ENCODE assay signal across 9 cellular contexts in the genomic region with DNA sequence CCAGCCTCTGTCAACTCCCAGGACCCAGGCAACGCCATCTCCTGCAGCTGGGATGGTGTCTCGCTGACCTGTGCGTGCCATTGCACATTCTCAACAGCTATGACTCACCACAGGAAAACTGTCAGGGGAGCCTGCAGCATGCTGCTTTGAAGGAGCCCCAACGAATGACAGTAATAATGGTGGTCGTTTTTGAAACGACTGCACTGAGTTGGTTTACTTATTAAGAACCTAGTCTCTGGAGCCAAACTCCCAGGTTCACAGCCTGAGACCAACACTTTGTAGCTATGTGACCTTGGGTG. TPM values are rescaled to one million over a fixed set of nuclear protein-coding genes. Genes with fewer than 3 reads are reported as not detected.
DNase-seq lines count a peak whose midpoint lies in the region; ATAC-seq and TF ChIP-seq lines count a peak whose summit lies in the region.
"Had no signal": no experiment of that assay in that cellular context is flagged by ENCODE, and none has a peak within 500 bp of the region (broad histone marks: within the 10 kb centered on the region; RNA-seq: fewer than 3 reads in every experiment).

No MANE protein-coding gene starts in this region.

- H3K36me3 Mint-ChIP-seq in activated naive CD8-positive, alpha-beta T cell treated with anti-CD3 and anti-CD28 coated beads, Interleukin-2, amount 50 U/mL, for 24 hours (ENCODE audit: low read depth) = no peaks in the 10 kb centered on the region

- H3K4me3 Mint-ChIP-seq in activated naive CD8-positive, alpha-beta T cell treated with anti-CD3 and anti-CD28 coated beads, Interleukin-2, amount 50 U/mL, for 24 hours = no peak overlapping the region
- H3K4me3 Mint-ChIP-seq: activated T-cell treated with anti-CD3 and anti-CD28 coated beads, Interleukin-2, amount 50 U/mL, for 24 hours had no signal

- H3K9me3 Mint-ChIP-seq in activated naive CD8-positive, alpha-beta T cell treated with anti-CD3 and anti-CD28 coated beads, Interleukin-2, amount 50 U/mL, for 24 hours = no peaks in the 10 kb centered on the region
- H3K9me3 Mint-ChIP-seq: activated T-cell treated with anti-CD3 and anti-CD28 coated beads, Interleukin-2, amount 50 U/mL, for 24 hours had no signal

- H3K4me3 ChIP-seq in right atrium auricular region = no peak overlapping the region
- H3K4me3 ChIP-seq in stomach smooth muscle (ENCODE audit: low read length in 2 of 2) = peak overlapping the region in 1 of 2 donors; percentile 23

- no peaks in the 10 kb centered on the region for H3K36me3 ChIP-seq in right atrium auricular region
- peaks cover 7 to 21% of the 10 kb centered on the region in 2 donors for H3K36me3 ChIP-seq in stomach smooth muscle (ENCODE audit: control insufficient read depth in 2 of 2, insufficient read depth in 2 of 2, low read length in 2 of 2)

- no peaks in the 10 kb centered on the region for H3K27me3 ChIP-seq in right atrium auricular region
- no peaks in the 10 kb centered on the region for H3K27me3 ChIP-seq in stomach smooth muscle (ENCODE audit: control insufficient read depth in 1 of 2, insufficient read depth in 2 of 2, low read length in 2 of 2)

- no peak for ATAC-seq in activated naive CD8-positive, alpha-beta T cell treated with anti-CD3 and anti-CD28 coated beads, Interleukin-2, amount 50 U/mL, for 24 hours
- no peak for ATAC-seq in GM19324 (IDR thresholded peaks at IDR 0.05; ENCODE audit: low FRiP score, unreplicated experiment)

- H3K4me1 ChIP-seq in right atrium auricular region = peaks cover 3 to 42% of the 10 kb centered on the region in 2 donors
- peaks cover 19% of the 10 kb centered on the region for H3K4me1 ChIP-seq in stomach smooth muscle (ENCODE audit: control insufficient read depth, insufficient read depth, low read length)

- DNase-seq in HS-27A (ENCODE audit: low read depth) (peak; percentile 78), right atrium auricular region (ENCODE audit: low spot score) (no peak), posterior vena cava (ENCODE audit: low spot score) (no peak), NCI-H82 (lab: John Stamatoyannopoulos, UW) (no peak)
- DNase-seq in activated naive CD8-positive, alpha-beta T cell treated with anti-CD3 and anti-CD28 coated beads, Interleukin-2, amount 50 U/mL, for 24 hours = no peak
- DNase-seq: activated T-cell treated with anti-CD3 and anti-CD28 coated beads, Interleukin-2, amount 50 U/mL, for 24 hours had no signal

- H3K27ac Mint-ChIP-seq in activated naive CD8-positive, alpha-beta T cell treated with anti-CD3 and anti-CD28 coated beads, Interleukin-2, amount 50 U/mL, for 24 hours = no peak overlapping the region
- H3K27ac Mint-ChIP-seq: activated T-cell treated with anti-CD3 and anti-CD28 coated beads, Interleukin-2, amount 50 U/mL, for 24 hours had no signal

- no peak overlapping the region for H3K9ac ChIP-seq in stomach smooth muscle (ENCODE audit: low read length in 2 of 2)

- TF ChIP-seq CTCF in VCaP (conservative IDR thresholded peaks at IDR 0.05) (no peak), right atrium auricular region (IDR thresholded peaks at IDR 0.05) (no peak)

- intact Hi-C loops in posterior vena cava (cut with DNase I) = loop anchor here in 1 of 2 donors (10.0 kb wide), 1 partner anchor 58 kb away; a partner anchor contains a TSS

- no peaks in the 10 kb centered on the region for H3K9me3 ChIP-seq in right atrium auricular region
- H3K9me3 ChIP-seq in stomach smooth muscle (ENCODE audit: control insufficient read depth in 2 of 2, low read length in 2 of 2) = no peaks in the 10 kb centered on the region

- no peaks in the 10 kb centered on the region for H3K27me3 Mint-ChIP-seq in activated naive CD8-positive, alpha-beta T cell treated with anti-CD3 and anti-CD28 coated beads, Interleukin-2, amount 50 U/mL, for 24 hours
- H3K27me3 Mint-ChIP-seq: activated T-cell treated with anti-CD3 and anti-CD28 coated beads, Interleukin-2, amount 50 U/mL, for 24 hours had no signal

- H3K27ac ChIP-seq in VCaP (peak overlapping the region; percentile 82), right atrium auricular region (peak overlapping the region; percentile 51 to 69), stomach smooth muscle (ENCODE audit: low read length) (peak overlapping the region; percentile 46)

- H3K4me1 Mint-ChIP-seq in activated naive CD8-positive, alpha-beta T cell treated with anti-CD3 and anti-CD28 coated beads, Interleukin-2, amount 50 U/mL, for 24 hours = peaks cover 7% of the 10 kb centered on the region

RNA-seq across cellular contexts. Expression of a gene that starts 21.6 kb away (rescaled TPM):
- total RNA-seq in right atrium auricular region (10 to 100 TPM; 24.4 to 40.1 TPM), posterior vena cava (10 to 100 TPM; 20.4 to 23.0 TPM)

RNA-seq across cellular contexts. Expression of a gene that starts 33.4 kb away (rescaled TPM):
- total RNA-seq in right atrium auricular region (1 to 10 TPM; 7.9 to 10.0 TPM), posterior vena cava (10 to 100 TPM; 13.1 to 18.4 TPM)

RNA-seq across cellular contexts. Expression of a gene that starts 58.9 kb away (rescaled TPM):
- total RNA-seq in right atrium auricular region (10 to 100 TPM; 40.5 to 51.6 TPM), posterior vena cava (100 to 1,000 TPM in 1 of 2 donors, 10 to 100 TPM in 1; 95.1 to 117 TPM)
